Comparison of ENCODE assay signal across 9 cellular contexts in genomic region chrX:41846714-41847113, GRCh38.
"Had no signal": no experiment of that assay in that cellular context is flagged by ENCODE, and none has a peak within 500 bp of the region (broad histone marks: within the 10 kb centered on the region; RNA-seq: fewer than 3 reads in every experiment).

No MANE protein-coding gene starts in this region.

- ATAC-seq: HCT116, HepG2 had no signal

- H3K4me3 ChIP-seq: GM23248, HAP-1 had no signal

- H3K9me3 ChIP-seq: HAP-1 had no signal

- H3K4me1 ChIP-seq: HAP-1 had no signal

- H3K27ac ChIP-seq: GM23248, HL-60, KMS-11 had no signal

- FAIRE-seq: HepG2 had no signal

- DNase-seq: GM23248, GOT3, H7, KBM-7 had no signal
